In the genomic region with DNA sequence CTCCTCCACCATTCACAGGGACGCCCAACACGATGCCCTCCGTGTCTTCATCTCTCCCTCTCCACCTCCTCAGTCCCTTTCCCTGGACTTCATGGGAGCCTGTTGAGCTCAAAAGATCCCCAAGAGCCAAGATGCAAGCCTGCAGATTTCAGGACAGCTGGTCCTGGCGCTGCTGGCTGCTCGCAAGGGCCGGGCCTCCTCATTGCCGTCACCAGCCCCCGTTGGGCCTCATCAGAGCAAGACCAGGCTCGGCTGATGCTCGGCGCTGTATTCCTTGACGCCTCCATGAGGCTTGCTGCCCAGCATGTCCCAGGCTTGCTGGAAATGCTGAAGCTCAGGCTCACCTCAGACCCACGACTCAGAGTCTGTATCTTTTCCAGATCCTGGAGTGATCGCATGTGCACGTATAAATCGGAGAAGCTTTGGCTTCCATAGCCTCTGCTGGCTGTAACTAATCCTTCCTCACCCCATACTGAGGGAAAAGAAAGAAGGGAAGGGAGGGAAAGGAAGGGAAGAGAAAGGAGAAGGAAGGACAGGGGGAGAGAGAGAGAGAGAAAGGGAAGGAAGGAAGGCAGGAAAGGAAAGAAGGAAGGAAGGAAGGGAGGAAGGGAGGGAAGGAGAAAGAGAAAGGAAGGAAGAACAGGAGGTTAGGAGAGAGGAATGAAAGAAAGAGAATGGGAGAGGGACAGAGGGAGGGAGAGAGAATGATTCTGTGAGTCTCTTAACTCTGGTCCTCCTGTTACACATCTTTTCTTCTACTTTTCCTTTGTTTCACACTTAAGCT, we compare ENCODE assay signal across 14 cellular contexts.
A peak's percentile ranks its signal among the peaks of the same experiment; 100 is the strongest.
DNase-seq lines count a peak whose midpoint lies in the region; ATAC-seq and TF ChIP-seq lines count a peak whose summit lies in the region.
"Had no signal": no experiment of that assay in that cellular context is flagged by ENCODE, and none has a peak within 500 bp of the region (broad histone marks: within the 10 kb centered on the region; RNA-seq: fewer than 3 reads in every experiment).

No MANE protein-coding gene starts in this region.

- in situ Hi-C loops in astrocyte of the spinal cord (cut with HindIII; ENCODE audit: low sequenced_read_pairs), result no loop called here

- TF ChIP-seq CTCF in astrocyte of the spinal cord (IDR thresholded peaks at IDR 0.05; ENCODE audit: low read depth, low read length), result no peak
- no peak for TF ChIP-seq CTCF in lower lobe of right lung (IDR thresholded peaks at IDR 0.05)
- TF ChIP-seq CTCF in upper lobe of left lung (IDR thresholded peaks at IDR 0.05), result no peak
- no peak for TF ChIP-seq CTCF in omental fat pad (IDR thresholded peaks at IDR 0.05)
- TF ChIP-seq CTCF in glutamatergic neuron (IDR thresholded peaks at IDR 0.05; ENCODE audit: partially characterized antibody, unreplicated experiment), result no peak

- no peak for DNase-seq in activated naive CD4-positive, alpha-beta T cell treated with anti-CD3 and anti-CD28 coated beads, Interleukin-2, amount 50 U/mL, for 16 hours
- DNase-seq in astrocyte of the spinal cord (ENCODE audit: low read depth, low spot score) (peak; percentile 34), lower lobe of right lung (no peak), upper lobe of left lung (peak in 1 of 2 donors; percentile 60), omental fat pad (ENCODE audit: low spot score) (no peak), glutamatergic neuron (no peak)
- DNase-seq: amygdala, DMS79 treated with DMSO at 0.1 percent for 48 hours, NCI-H2029 treated with DMSO at 0.1 percent for 48 hours, small intestine, T1000 had no signal

- H3K27me3 ChIP-seq in lower lobe of right lung (ENCODE audit: low read depth), result no peaks in the 10 kb centered on the region
- H3K27me3 ChIP-seq in upper lobe of left lung, result no peaks in the 10 kb centered on the region

- no peaks in the 10 kb centered on the region for H3K9me3 ChIP-seq in lower lobe of right lung
- no peaks in the 10 kb centered on the region for H3K9me3 ChIP-seq in upper lobe of left lung

- TF ChIP-seq POLR2A in upper lobe of left lung (IDR thresholded peaks at IDR 0.05), result no peak

- peak overlapping the region; percentile 21 for H3K4me3 Mint-ChIP-seq in activated naive CD4-positive, alpha-beta T cell treated with anti-CD3 and anti-CD28 coated beads, Interleukin-2, amount 50 U/mL, for 24 hours
- H3K4me3 Mint-ChIP-seq in glutamatergic neuron (ENCODE audit: unreplicated experiment), result no peak overlapping the region

- ATAC-seq in lower lobe of right lung (no peak), upper lobe of left lung (ENCODE audit: low FRiP score in 2 of 2) (no peak), omental fat pad (ENCODE audit: low FRiP score) (no peak), GM19463 (IDR thresholded peaks at IDR 0.05; ENCODE audit: unreplicated experiment) (no peak)

- H3K36me3 ChIP-seq in lower lobe of right lung, result no peaks in the 10 kb centered on the region
- no peaks in the 10 kb centered on the region for H3K36me3 ChIP-seq in upper lobe of left lung

- H3K4me3 ChIP-seq in astrocyte of the spinal cord (ENCODE audit: low read depth, low read length) (no peak overlapping the region), lower lobe of right lung (no peak overlapping the region), upper lobe of left lung (no peak overlapping the region)

- peak overlapping the region; percentile 18 for H3K27ac Mint-ChIP-seq in activated naive CD4-positive, alpha-beta T cell treated with anti-CD3 and anti-CD28 coated beads, Interleukin-2, amount 50 U/mL, for 24 hours
- H3K27ac Mint-ChIP-seq in glutamatergic neuron (ENCODE audit: unreplicated experiment), result no peak overlapping the region

- no peaks in the 10 kb centered on the region for H3K9me3 Mint-ChIP-seq in activated naive CD4-positive, alpha-beta T cell treated with anti-CD3 and anti-CD28 coated beads, Interleukin-2, amount 50 U/mL, for 24 hours
- H3K9me3 Mint-ChIP-seq in glutamatergic neuron (ENCODE audit: unreplicated experiment), result no peaks in the 10 kb centered on the region

- H3K4me1 ChIP-seq in lower lobe of right lung (peaks cover 32% of the 10 kb centered on the region), upper lobe of left lung (peaks cover 22 to 41% (median 32%) of the 10 kb centered on the region in 4 donors)

- no peaks in the 10 kb centered on the region for H3K36me3 Mint-ChIP-seq in activated naive CD4-positive, alpha-beta T cell treated with anti-CD3 and anti-CD28 coated beads, Interleukin-2, amount 50 U/mL, for 24 hours
- peaks cover under 1% of the 10 kb centered on the region for H3K36me3 Mint-ChIP-seq in glutamatergic neuron (ENCODE audit: unreplicated experiment)

- intact Hi-C loops in lower lobe of right lung (cut with DNase I), result loop anchor here (5.0 kb wide), 1 partner anchor 184 kb away; no protein-coding TSS in a partner anchor

- peaks cover 38% of the 10 kb centered on the region for H3K4me1 Mint-ChIP-seq in activated naive CD4-positive, alpha-beta T cell treated with anti-CD3 and anti-CD28 coated beads, Interleukin-2, amount 50 U/mL, for 24 hours
- peaks cover 5% of the 10 kb centered on the region for H3K4me1 Mint-ChIP-seq in glutamatergic neuron (ENCODE audit: low read depth, unreplicated experiment)

- H3K27me3 Mint-ChIP-seq in activated naive CD4-positive, alpha-beta T cell treated with anti-CD3 and anti-CD28 coated beads, Interleukin-2, amount 50 U/mL, for 24 hours, result no peaks in the 10 kb centered on the region
- peaks cover 5% of the 10 kb centered on the region for H3K27me3 Mint-ChIP-seq in glutamatergic neuron (ENCODE audit: unreplicated experiment)

- 81 to 82% methylated on average over 16 of the region's 16 CpGs for WGBS in upper lobe of left lung, 2 donors

- no peak for TF ChIP-seq EP300 in upper lobe of left lung (IDR thresholded peaks at IDR 0.05)

- peak overlapping the region; percentile 66 for H3K27ac ChIP-seq in lower lobe of right lung
- H3K27ac ChIP-seq in upper lobe of left lung, result peak overlapping the region; percentile 13 to 76 (median 68)
- H3K27ac ChIP-seq: KMS-11 had no signal
